16 cellular contexts compared by ENCODE assay signal in genomic region chr18:8656226-8656625, GRCh38. TPM values are rescaled to one million over a fixed set of nuclear protein-coding genes. Genes with fewer than 3 reads are reported as not detected.
"Had no signal": no experiment of that assay in that cellular context is flagged by ENCODE, and none has a peak within 500 bp of the region (broad histone marks: within the 10 kb centered on the region; RNA-seq: fewer than 3 reads in every experiment).

No MANE protein-coding gene starts in this region.

- H3K27ac ChIP-seq: hepatocyte, psoas muscle, right lobe of liver, spleen had no signal

- H3K4me1 ChIP-seq: psoas muscle, right lobe of liver had no signal

- FAIRE-seq: kidney had no signal

- H3K9me3 ChIP-seq: psoas muscle, right lobe of liver had no signal

- DNase-seq: activated CD4-positive, alpha-beta T cell treated with anti-CD3 and anti-CD28 coated beads, Interleukin-2, amount 10 ng/mL, durations not matched to agents 24 days and 14 days; activated CD8-positive, alpha-beta memory T cell treated with anti-CD3 and anti-CD28 coated beads for 24 hours; activated naive CD4-positive, alpha-beta T cell treated with anti-CD3 and anti-CD28 coated beads for 36 hours; cortex of kidney; effector memory CD4-positive, alpha-beta T cell; kidney; midbrain; naive thymus-derived CD8-positive, alpha-beta T cell; psoas muscle; right lobe of liver; spleen; stimulated activated CD4-positive, alpha-beta T cell treated with anti-CD3 and anti-CD28 coated beads, Interleukin-1b, Interleukin-23, amount 100 ng/mL, for 48 hours; stimulated activated naive B cell treated with anti-CD40 and anti-IgM and Interleukin-4, amounts not matched to agents 10 μg/mL and 1 μg/mL and 100 μg/mL, for 72 hours; substantia nigra; T-helper 17 cell had no signal

- H3K27me3 ChIP-seq: hepatocyte, right lobe of liver had no signal

- H3K36me3 ChIP-seq: right lobe of liver, spleen had no signal

- H3K4me3 ChIP-seq: hepatocyte, psoas muscle, right lobe of liver, spleen had no signal

RNA-seq across cellular contexts. Expression of gene MTCL1, which starts 49.1 kb away (rescaled TPM):
- polyA plus RNA-seq: naive thymus-derived CD8-positive, alpha-beta T cell had no signal
